Comparison of ENCODE assay signal across 8 cellular contexts in the genomic region with DNA sequence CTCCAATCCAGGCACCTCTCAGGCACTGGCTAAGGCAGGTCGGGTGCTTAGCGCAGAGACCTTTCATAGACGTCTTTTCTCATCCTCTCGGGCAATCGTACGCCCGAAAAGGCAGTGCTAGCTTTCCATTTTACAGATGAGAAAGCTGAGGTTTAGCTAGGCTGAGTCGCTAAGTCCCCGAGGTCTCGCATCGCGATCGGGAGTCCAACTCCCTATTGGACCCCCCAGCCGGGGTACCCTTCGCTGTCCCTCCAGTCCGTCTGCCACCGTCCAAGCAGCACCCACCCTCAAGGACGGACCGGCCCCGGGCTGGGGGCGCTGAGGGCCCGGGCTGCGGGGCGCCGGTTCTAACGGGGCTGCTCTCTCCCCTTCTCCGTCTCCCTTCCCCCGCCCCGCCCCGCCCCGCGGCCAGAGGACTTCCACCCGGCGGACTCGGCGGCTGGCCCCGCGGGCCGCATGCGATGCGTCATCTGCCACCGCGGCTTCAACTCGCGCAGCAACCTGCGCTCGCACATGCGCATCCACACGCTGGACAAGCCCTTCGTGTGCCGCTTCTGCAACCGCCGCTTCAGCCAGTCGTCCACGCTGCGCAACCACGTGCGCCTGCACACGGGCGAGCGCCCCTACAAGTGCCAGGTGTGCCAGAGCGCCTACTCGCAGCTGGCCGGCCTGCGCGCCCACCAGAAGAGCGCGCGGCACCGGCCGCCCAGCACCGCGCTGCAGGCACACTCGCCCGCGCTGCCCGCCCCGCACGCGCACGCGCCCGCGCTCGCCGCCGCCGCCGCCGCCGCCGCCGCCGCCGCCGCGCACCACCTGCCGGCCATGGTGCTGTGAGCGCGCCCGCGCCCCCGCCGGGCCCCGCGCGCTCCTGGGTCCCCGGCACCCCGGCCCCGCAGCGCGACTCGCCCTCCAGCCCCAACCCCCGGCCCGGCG. TPM values are rescaled to one million over a fixed set of nuclear protein-coding genes. Genes with fewer than 3 reads are reported as not detected.
DNase-seq lines count a peak whose midpoint lies in the region; ATAC-seq and TF ChIP-seq lines count a peak whose summit lies in the region.

No MANE protein-coding gene starts in this region.

- POLR2A ChIA-PET in OCI-LY7 (lab: Charles Lee) = no interaction called here

- H3K4me1 Mint-ChIP-seq in natural killer cell = peaks cover 6 to 10% of the 10 kb centered on the region in 2 donors

- WGBS in stomach, 5 donors = 1 to 11% (median 4%) methylated on average over 24 to 110 of the region's 116 CpGs

- no peaks in the 10 kb centered on the region for H3K9me3 Mint-ChIP-seq in natural killer cell

- H3K4me3 Mint-ChIP-seq in natural killer cell = peak overlapping the region; percentile 74

- peak overlapping the region; percentile 77; the same call in 1 of the 2 replicates for H2AFZ ChIP-seq in OCI-LY7 (ENCODE audit: low read length)

- TF ChIP-seq POLR2A in stomach (IDR thresholded peaks at IDR 0.05) = no peak

- H4K20me1 ChIP-seq in OCI-LY7 (ENCODE audit: insufficient read depth, low read length) = no peaks in the 10 kb centered on the region

- no peaks in the 10 kb centered on the region for H3K79me2 ChIP-seq in OCI-LY7 (ENCODE audit: insufficient read depth, low read depth, low read length)

- no peaks in the 10 kb centered on the region for H3K36me3 Mint-ChIP-seq in natural killer cell

- peak overlapping the region; percentile 93 for H3K4me2 ChIP-seq in OCI-LY7 (ENCODE audit: low read length)

- intact Hi-C loops in OCI-LY7 (cut with micrococcal nuclease; ENCODE audit: unreplicated experiment) = no loop called here
- intact Hi-C loops in natural killer cell (cut with micrococcal nuclease) = no loop called here
- intact Hi-C loops in stomach (cut with DNase I; ENCODE audit: low total_unique reads) = loop anchor here (5.0 kb wide), 1 partner anchor 219 kb away; no protein-coding TSS in a partner anchor

- H3K27ac Mint-ChIP-seq in natural killer cell = no peak overlapping the region

- no peaks in the 10 kb centered on the region for H3K27me3 Mint-ChIP-seq in natural killer cell (ENCODE audit: low read depth in 2 of 2)

- H3K27ac ChIP-seq in OCI-LY7 (ENCODE audit: low read depth, low read length, poor library complexity, severe bottlenecking) (no peak overlapping the region), stomach (peak overlapping the region in 2 of 5 donors; percentile 38 to 47)

- H3K9me2 ChIP-seq in OCI-LY7 (ENCODE audit: insufficient read depth, low read length) = no peaks in the 10 kb centered on the region

- ATAC-seq in natural killer cell = peak; percentile 67 to 76 (median 72)

- H3K4me3 ChIP-seq in OCI-LY7 (ENCODE audit: low read depth, low read length, poor library complexity, severe bottlenecking) (peak overlapping the region; percentile 72), stomach (peak overlapping the region; percentile 55 to 76 (median 64))

- CTCF ChIA-PET in OCI-LY7 (lab: Charles Lee; ENCODE audit: unreplicated experiment) = no interaction called here

- peak; percentile 50 for DNase-seq in DMS114 treated with DMSO at 0.1 percent for 48 hours (lab: John Stamatoyannopoulos, UW; ENCODE audit: unreplicated experiment)
- DNase-seq in HK-2 (ENCODE audit: unreplicated experiment) = peak; percentile 90
- peak; percentile 25 for DNase-seq in OCI-LY7 (ENCODE audit: low spot score)
- peak; percentile 74 to 83 for DNase-seq in activated T-cell treated with anti-CD3 and anti-CD28 coated beads, Interleukin-2, amount 50 U/mL, for 48 hours
- peak; percentile 71 for DNase-seq in fibroblast of gingiva (ENCODE audit: low read depth)
- peak; percentile 56 for DNase-seq in natural killer cell
- peak; percentile 85 for DNase-seq in stomach
- no peak for DNase-seq in GOT3 (lab: John Stamatoyannopoulos, UW)

- no peak for TF ChIP-seq CTCF in OCI-LY7 (conservative IDR thresholded peaks at IDR 0.05; ENCODE audit: low read length)
- TF ChIP-seq CTCF in natural killer cell (IDR thresholded peaks at IDR 0.05) = no peak
- no peak for TF ChIP-seq CTCF in stomach (IDR thresholded peaks at IDR 0.05)

- no peaks in the 10 kb centered on the region for H3K9me3 ChIP-seq in OCI-LY7 (ENCODE audit: low read length)
- peaks cover 0 to 6% (median 2%) of the 10 kb centered on the region in 4 donors for H3K9me3 ChIP-seq in stomach

- BruUV-seq in OCI-LY7 (replicated peaks; lab: Mats Ljungman, UMichigan) = no TSS peak

- peaks cover 9% of the 10 kb centered on the region for H3K4me1 ChIP-seq in OCI-LY7 (ENCODE audit: insufficient read depth, low read length, poor library complexity, severe bottlenecking)
- peaks cover 14 to 20% (median 16%) of the 10 kb centered on the region in 4 donors for H3K4me1 ChIP-seq in stomach

- H3K27me3 ChIP-seq in stomach = peaks cover 0 to 32% (median 6%) of the 10 kb centered on the region in 3 donors

- H3K36me3 ChIP-seq in OCI-LY7 (ENCODE audit: insufficient read depth, low read length) = no peaks in the 10 kb centered on the region
- H3K36me3 ChIP-seq in stomach = no peaks in the 10 kb centered on the region

- TF ChIP-seq EP300 in stomach (IDR thresholded peaks at IDR 0.05) = no peak

RNA-seq across cellular contexts. Expression of a gene that starts 12.5 kb away (rescaled TPM):
- total RNA-seq in OCI-LY7 (2014; rRNA removed; shearing (Covaris generic)) = 65.0 and 69.0 TPM in 2 replicates
- 79.8 and 89.9 TPM in 2 replicates for total RNA-seq in OCI-LY7 (2022)
- 10 to 100 TPM; 40.7 to 49.0 (median 47.1) TPM for total RNA-seq in natural killer cell
- total RNA-seq in stomach = 10 to 100 TPM in 3 of 5 donors, 1 to 10 TPM in 2; 6.4 to 36.9 (median 14.0) TPM
- polyA plus RNA-seq in stomach = 10 to 100 TPM; 13.6 to 15.0 (median 14.5) TPM

RNA-seq across cellular contexts. Expression of a gene that starts 16.7 kb away (rescaled TPM):
- total RNA-seq in OCI-LY7 (2014; rRNA removed; shearing (Covaris generic)) = 0.06 TPM in 1 of 2 replicates, not detected in the other
- total RNA-seq in OCI-LY7 (2022) (not detected in 2 replicates), natural killer cell (under 1 TPM in 2 of 3 donors, not detected in 1; 0.09 to 0.15 TPM), stomach (not detected)
- under 1 TPM in 1 of 3 donors, not detected in 2; 0.08 TPM for polyA plus RNA-seq in stomach
